In the genomic region with DNA sequence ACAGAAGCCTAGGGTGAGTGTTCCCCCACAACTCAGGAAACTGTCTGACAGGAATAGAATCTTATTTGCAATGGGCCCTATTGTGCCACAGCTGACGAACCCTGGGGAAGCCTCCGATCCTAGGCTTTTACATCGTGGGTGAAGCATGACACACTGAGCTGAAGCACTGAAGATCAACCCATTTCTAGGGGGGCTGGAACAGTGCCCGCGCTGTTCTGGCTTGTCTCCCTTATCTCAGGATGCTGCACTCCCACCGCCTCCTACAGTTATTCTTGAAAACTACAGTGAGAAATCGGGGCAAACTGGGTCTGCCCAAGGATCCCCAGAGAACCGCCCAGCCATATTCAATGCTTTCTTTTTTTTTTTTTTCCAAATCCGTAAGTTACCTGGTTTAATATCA, we compare ENCODE assay signal across 1 cellular context.
TF ChIP-seq lines count a peak whose summit lies in the region.

No MANE protein-coding gene starts in this region.

TF ChIP-seq in SK-N-SH treated with all-trans-retinoic acid at 6 μM for 48 hours, 23 proteins besides CTCF, POLR2A, EP300 and RAD21 (continued from another document):
- TF ChIP-seq POU6F1 (CRISPR knock-in tag; IDR thresholded peaks at IDR 0.05; ENCODE audit: borderline replicate concordance, low read depth) (no peak), ARNTL (CRISPR knock-in tag; IDR thresholded peaks at IDR 0.05; ENCODE audit: borderline replicate concordance, low read depth) (no peak), OSR1 (CRISPR knock-in tag; IDR thresholded peaks at IDR 0.05) (no peak), RARB (CRISPR knock-in tag; IDR thresholded peaks at IDR 0.05) (no peak), ZNF70 (CRISPR knock-in tag; IDR thresholded peaks at IDR 0.05) (no peak), ESRRG (CRISPR knock-in tag; IDR thresholded peaks at IDR 0.05) (no peak), CSDC2 (CRISPR knock-in tag; IDR thresholded peaks at IDR 0.05) (no peak), ZNF8 (CRISPR knock-in tag; IDR thresholded peaks at IDR 0.05) (no peak), SNAI2 (CRISPR knock-in tag; IDR thresholded peaks at IDR 0.05) (no peak), GLIS3 (CRISPR knock-in tag; IDR thresholded peaks at IDR 0.05) (no peak), ZFP30 (CRISPR knock-in tag; IDR thresholded peaks at IDR 0.05) (no peak), TCF4 (CRISPR knock-in tag; IDR thresholded peaks at IDR 0.05; ENCODE audit: borderline replicate concordance) (no peak)
- TF ChIP-seq, protein P1, sequence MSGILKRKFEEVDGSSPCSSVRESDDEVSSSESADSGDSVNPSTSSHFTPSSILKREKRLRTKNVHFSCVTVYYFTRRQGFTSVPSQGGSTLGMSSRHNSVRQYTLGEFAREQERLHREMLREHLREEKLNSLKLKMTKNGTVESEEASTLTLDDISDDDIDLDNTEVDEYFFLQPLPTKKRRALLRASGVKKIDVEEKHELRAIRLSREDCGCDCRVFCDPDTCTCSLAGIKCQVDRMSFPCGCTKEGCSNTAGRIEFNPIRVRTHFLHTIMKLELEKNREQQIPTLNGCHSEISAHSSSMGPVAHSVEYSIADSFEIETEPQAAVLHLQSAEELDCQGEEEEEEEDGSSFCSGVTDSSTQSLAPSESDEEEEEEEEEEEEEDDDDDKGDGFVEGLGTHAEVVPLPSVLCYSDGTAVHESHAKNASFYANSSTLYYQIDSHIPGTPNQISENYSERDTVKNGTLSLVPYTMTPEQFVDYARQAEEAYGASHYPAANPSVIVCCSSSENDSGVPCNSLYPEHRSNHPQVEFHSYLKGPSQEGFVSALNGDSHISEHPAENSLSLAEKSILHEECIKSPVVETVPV (CRISPR knock-in tag; IDR thresholded peaks at IDR 0.05) = no peak
TF ChIP-seq in SK-N-SH treated with all-trans-retinoic acid at 6 μM for 48 hours: peak in this region for 0.
